Comparison of ENCODE assay signal across 28 cellular contexts in the genomic region with DNA sequence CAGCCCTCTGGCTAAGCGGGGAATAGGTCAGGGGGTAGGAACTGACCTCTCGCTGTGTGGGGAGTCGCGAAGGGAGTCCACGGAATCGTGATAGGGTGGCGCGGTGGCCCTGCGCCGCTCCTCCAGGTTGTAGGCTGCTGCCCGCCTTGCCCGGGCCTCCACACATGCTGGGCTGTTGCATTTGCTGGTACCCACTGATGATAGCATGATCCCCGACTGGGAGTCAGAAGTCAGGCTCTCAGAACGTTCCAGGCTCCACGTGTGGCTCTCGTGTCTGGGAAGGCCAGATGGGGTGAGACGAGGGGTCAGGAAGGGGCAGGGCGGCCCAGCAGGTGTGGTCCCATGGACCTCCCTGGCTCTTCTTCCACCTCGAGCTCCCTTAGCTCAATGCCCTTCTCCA. TPM values are rescaled to one million over a fixed set of nuclear protein-coding genes. Genes with fewer than 3 reads are reported as not detected.
"Had no signal": no experiment of that assay in that cellular context is flagged by ENCODE, and none has a peak within 500 bp of the region (broad histone marks: within the 10 kb centered on the region; RNA-seq: fewer than 3 reads in every experiment).

No MANE protein-coding gene starts in this region.

- H3K4me3 ChIP-seq: esophagus squamous epithelium, heart right ventricle, neural progenitor cell, prostate gland, right atrium auricular region, thoracic aorta, tibial nerve, upper lobe of left lung, uterus had no signal

- H3K36me3 ChIP-seq: esophagus squamous epithelium, neural progenitor cell, prostate gland, right atrium auricular region, thoracic aorta, upper lobe of left lung, uterus had no signal

- H3K4me3 Mint-ChIP-seq: effector memory CD8-positive, alpha-beta T cell; neural progenitor cell; stimulated activated naive CD8-positive, alpha-beta T cell treated with anti-CD3 and anti-CD28 coated beads, Interleukin-15, Interleukin-2, amounts not matched to agents 100 ng/mL and 50 ng/mL, for 24 hours had no signal

- DNase-seq: cortex of kidney; effector memory CD8-positive, alpha-beta T cell; erythroblast; esophagus squamous epithelium; foreskin melanocyte; glutamatergic neuron; heart right ventricle; hippocampal formation; kidney glomerular epithelial cell; left colon; mesendoderm; midbrain; naive thymus-derived CD4-positive, alpha-beta T cell; stimulated activated CD4-positive, alpha-beta T cell treated with anti-CD3 and anti-CD28 coated beads, Interleukin-4, amount 100 ng/mL, for 4 hours; stimulated activated naive B cell treated with anti-CD40 and anti-IgM and Interleukin-4, amounts not matched to agents 10 μg/mL and 1 μg/mL and 100 μg/mL, for 72 hours; uterus had no signal

- H3K27me3 Mint-ChIP-seq: effector memory CD8-positive, alpha-beta T cell; stimulated activated naive B cell treated with anti-CD40 and anti-IgM and Interleukin-4, amounts not matched to agents 10 μg/mL and 1 μg/mL and 100 μg/mL, for 72 hours had no signal

- H3K4me1 ChIP-seq: neural progenitor cell, parathyroid adenoma, prostate gland had no signal

- H3K27ac Mint-ChIP-seq: effector memory CD8-positive, alpha-beta T cell; naive thymus-derived CD4-positive, alpha-beta T cell; nephron; stimulated activated naive B cell treated with anti-CD40 and anti-IgM and Interleukin-4, amounts not matched to agents 10 μg/mL and 1 μg/mL and 100 μg/mL, for 72 hours; stimulated activated naive CD8-positive, alpha-beta T cell treated with anti-CD3 and anti-CD28 coated beads, Interleukin-15, Interleukin-2, amounts not matched to agents 100 ng/mL and 50 ng/mL, for 24 hours had no signal

- H3K9me3 Mint-ChIP-seq: effector memory CD8-positive, alpha-beta T cell; naive thymus-derived CD4-positive, alpha-beta T cell; nephron; neural progenitor cell; stimulated activated naive B cell treated with anti-CD40 and anti-IgM and Interleukin-4, amounts not matched to agents 10 μg/mL and 1 μg/mL and 100 μg/mL, for 72 hours; stimulated activated naive CD8-positive, alpha-beta T cell treated with anti-CD3 and anti-CD28 coated beads, Interleukin-15, Interleukin-2, amounts not matched to agents 100 ng/mL and 50 ng/mL, for 24 hours had no signal

- H3K9me3 ChIP-seq: esophagus squamous epithelium, heart right ventricle, prostate gland, right atrium auricular region, thoracic aorta, tibial nerve, upper lobe of left lung, uterus had no signal

- ATAC-seq: effector memory CD8-positive, alpha-beta T cell; heart right ventricle; left colon; naive thymus-derived CD4-positive, alpha-beta T cell; sciatic nerve; stimulated activated naive B cell treated with anti-CD40 and anti-IgM and Interleukin-4, amounts not matched to agents 10 μg/mL and 1 μg/mL and 100 μg/mL, for 72 hours had no signal

- H3K36me3 Mint-ChIP-seq: naive thymus-derived CD4-positive, alpha-beta T cell; neural progenitor cell; stimulated activated naive B cell treated with anti-CD40 and anti-IgM and Interleukin-4, amounts not matched to agents 10 μg/mL and 1 μg/mL and 100 μg/mL, for 72 hours had no signal

- H3K27me3 ChIP-seq: right atrium auricular region, uterus had no signal

- H3K27ac ChIP-seq: esophagus squamous epithelium, heart right ventricle, neural progenitor cell, parathyroid adenoma, prostate gland, right atrium auricular region, thoracic aorta, tibial nerve, upper lobe of left lung, uterus had no signal

RNA-seq across cellular contexts. Expression of gene PSD2, which starts 56.0 kb away (rescaled TPM):
- total RNA-seq: dermis microvascular lymphatic vessel endothelial cell, esophagus squamous epithelium had no signal
- polyA plus RNA-seq: liver; naive thymus-derived CD4-positive, alpha-beta T cell had no signal
